In the genomic region with DNA sequence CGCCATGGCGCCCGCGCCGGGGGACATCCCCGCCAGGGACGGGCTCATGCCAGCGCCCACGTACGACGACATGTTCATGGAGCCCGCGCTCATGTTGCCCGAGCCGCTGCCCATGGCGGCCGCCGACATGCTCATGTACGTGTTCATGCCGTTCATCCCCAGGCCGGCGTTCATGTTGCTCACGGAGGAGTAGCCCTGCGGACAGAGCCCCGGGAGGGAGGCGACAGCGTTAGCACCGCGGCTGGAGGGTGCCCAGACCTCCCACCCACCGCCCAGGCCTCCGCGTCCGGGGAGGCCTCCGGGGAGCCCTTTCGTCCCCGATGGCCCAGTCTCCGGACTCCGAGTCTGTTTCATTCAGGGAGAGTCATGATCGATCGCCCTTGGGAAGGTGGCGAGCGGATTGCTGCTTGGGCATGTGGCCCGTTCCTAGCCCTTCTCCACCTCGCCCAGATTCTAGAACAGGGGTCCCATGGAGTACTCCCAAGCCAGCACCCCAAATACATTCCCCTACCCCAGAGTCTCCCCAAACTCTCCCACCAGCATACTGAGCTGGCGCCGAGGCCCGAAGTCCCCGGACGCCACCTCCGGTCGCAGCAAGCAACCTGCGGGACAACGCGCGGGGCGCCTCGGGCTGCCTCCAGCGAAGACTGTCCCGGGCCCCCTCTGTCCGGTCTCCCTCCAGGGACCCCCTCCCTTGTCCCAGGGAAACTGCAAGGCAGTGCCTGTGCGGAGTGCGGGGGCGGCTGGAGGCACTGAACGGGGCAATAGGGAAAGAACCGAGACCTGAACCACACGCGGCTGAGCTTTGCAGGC, we compare ENCODE assay signal across 1 cellular context.
A peak's percentile ranks its signal among the peaks of the same experiment; 100 is the strongest.
TF ChIP-seq lines count a peak whose summit lies in the region.

No MANE protein-coding gene starts in this region.

TF ChIP-seq in HepG2, 621 proteins besides CTCF, POLR2A, EP300 and RAD21 (continued from another document and continues in another):
- TF ChIP-seq ZNF430 (CRISPR knock-in tag; IDR thresholded peaks at IDR 0.05) (peak; percentile 59; the same call in 1 of the 2 replicates), ZNF781 (CRISPR knock-in tag; IDR thresholded peaks at IDR 0.05; ENCODE audit: borderline replicate concordance, not compliant biosample characterization) (peak; percentile 96), FOXC1 (CRISPR knock-in tag; IDR thresholded peaks at IDR 0.05; ENCODE audit: borderline replicate concordance) (0 out of 2 replicates have a peak, but pooled peaks have one; percentile 57), ZNF816 (CRISPR knock-in tag; IDR thresholded peaks at IDR 0.05; ENCODE audit: borderline replicate concordance) (no peak), DR1 (CRISPR knock-in tag; IDR thresholded peaks at IDR 0.05) (0 out of 2 replicates have a peak, but pooled peaks have one; percentile 27), ZNF460 (CRISPR knock-in tag; IDR thresholded peaks at IDR 0.05; ENCODE audit: borderline replicate concordance) (no peak), KDM4B (CRISPR knock-in tag; IDR thresholded peaks at IDR 0.05) (peak; percentile 43; the same call in 1 of the 2 replicates), KDM5A (IDR thresholded peaks at IDR 0.05; ENCODE audit: borderline replicate concordance, low read length) (no peak), PHF8 (CRISPR knock-in tag; IDR thresholded peaks at IDR 0.05) (peak; percentile 72), FOXP4 (CRISPR knock-in tag; IDR thresholded peaks at IDR 0.05) (0 out of 2 replicates have a peak, but pooled peaks have one; percentile 36), ZNF644 (CRISPR knock-in tag; IDR thresholded peaks at IDR 0.05; ENCODE audit: low read depth) (no peak), ZNF552 (CRISPR knock-in tag; IDR thresholded peaks at IDR 0.05; ENCODE audit: borderline replicate concordance) (no peak), ZBTB4 (CRISPR knock-in tag; IDR thresholded peaks at IDR 0.05; ENCODE audit: borderline replicate concordance) (no peak), GPN1 (CRISPR knock-in tag; IDR thresholded peaks at IDR 0.05; ENCODE audit: borderline replicate concordance) (no peak), ZNF331 (CRISPR knock-in tag; IDR thresholded peaks at IDR 0.05) (peak; percentile 19; the same call in 1 of the 2 replicates), ZC3H4 (CRISPR knock-in tag; IDR thresholded peaks at IDR 0.05; ENCODE audit: borderline replicate concordance) (no peak; the same call in 1 of the 2 replicates), TARDBP (CRISPR knock-in tag; IDR thresholded peaks at IDR 0.05) (no peak), RXRA (CRISPR knock-in tag; IDR thresholded peaks at IDR 0.05) (no peak; the same call in 1 of the 2 replicates), PAWR (CRISPR knock-in tag; IDR thresholded peaks at IDR 0.05; ENCODE audit: borderline replicate concordance) (no peak; the same call in 1 of the 2 replicates), ZNF766 (CRISPR knock-in tag; IDR thresholded peaks at IDR 0.05; ENCODE audit: borderline replicate concordance) (peak; percentile 14; the same call in 1 of the 2 replicates), RFXAP (CRISPR knock-in tag; IDR thresholded peaks at IDR 0.05; ENCODE audit: borderline replicate concordance) (peak; percentile 80; the same call in 1 of the 2 replicates), MAX (IDR thresholded peaks at IDR 0.05) (peak; percentile 15), BCL6 (CRISPR knock-in tag; IDR thresholded peaks at IDR 0.05) (no peak), TERF1 (CRISPR knock-in tag; IDR thresholded peaks at IDR 0.05) (0 out of 2 replicates have a peak, but pooled peaks have one; percentile 60), FIP1L1 (IDR thresholded peaks at IDR 0.05; ENCODE audit: borderline replicate concordance, insufficient read depth, low read depth, low read length) (0 out of 2 replicates have a peak, but pooled peaks have one; percentile 81), THAP8 (CRISPR knock-in tag; IDR thresholded peaks at IDR 0.05; ENCODE audit: borderline replicate concordance) (peak; percentile 74; the same call in 1 of the 2 replicates), ZNF160 (CRISPR knock-in tag; IDR thresholded peaks at IDR 0.05) (no peak)
- TF ChIP-seq, protein P1, sequence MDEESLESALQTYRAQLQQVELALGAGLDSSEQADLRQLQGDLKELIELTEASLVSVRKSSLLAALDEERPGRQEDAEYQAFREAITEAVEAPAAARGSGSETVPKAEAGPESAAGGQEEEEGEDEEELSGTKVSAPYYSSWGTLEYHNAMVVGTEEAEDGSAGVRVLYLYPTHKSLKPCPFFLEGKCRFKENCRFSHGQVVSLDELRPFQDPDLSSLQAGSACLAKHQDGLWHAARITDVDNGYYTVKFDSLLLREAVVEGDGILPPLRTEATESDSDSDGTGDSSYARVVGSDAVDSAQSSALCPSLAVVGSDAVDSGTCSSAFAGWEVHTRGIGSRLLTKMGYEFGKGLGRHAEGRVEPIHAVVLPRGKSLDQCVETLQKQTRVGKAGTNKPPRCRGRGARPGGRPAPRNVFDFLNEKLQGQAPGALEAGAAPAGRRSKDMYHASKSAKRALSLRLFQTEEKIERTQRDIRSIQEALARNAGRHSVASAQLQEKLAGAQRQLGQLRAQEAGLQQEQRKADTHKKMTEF (CRISPR knock-in tag; IDR thresholded peaks at IDR 0.05): peak; percentile 71; the same call in 1 of the 2 replicates
- TF ChIP-seq, protein P2, sequence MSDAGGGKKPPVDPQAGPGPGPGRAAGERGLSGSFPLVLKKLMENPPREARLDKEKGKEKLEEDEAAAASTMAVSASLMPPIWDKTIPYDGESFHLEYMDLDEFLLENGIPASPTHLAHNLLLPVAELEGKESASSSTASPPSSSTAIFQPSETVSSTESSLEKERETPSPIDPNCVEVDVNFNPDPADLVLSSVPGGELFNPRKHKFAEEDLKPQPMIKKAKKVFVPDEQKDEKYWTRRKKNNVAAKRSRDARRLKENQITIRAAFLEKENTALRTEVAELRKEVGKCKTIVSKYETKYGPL (CRISPR knock-in tag; IDR thresholded peaks at IDR 0.05): no peak
- TF ChIP-seq, protein P3, sequence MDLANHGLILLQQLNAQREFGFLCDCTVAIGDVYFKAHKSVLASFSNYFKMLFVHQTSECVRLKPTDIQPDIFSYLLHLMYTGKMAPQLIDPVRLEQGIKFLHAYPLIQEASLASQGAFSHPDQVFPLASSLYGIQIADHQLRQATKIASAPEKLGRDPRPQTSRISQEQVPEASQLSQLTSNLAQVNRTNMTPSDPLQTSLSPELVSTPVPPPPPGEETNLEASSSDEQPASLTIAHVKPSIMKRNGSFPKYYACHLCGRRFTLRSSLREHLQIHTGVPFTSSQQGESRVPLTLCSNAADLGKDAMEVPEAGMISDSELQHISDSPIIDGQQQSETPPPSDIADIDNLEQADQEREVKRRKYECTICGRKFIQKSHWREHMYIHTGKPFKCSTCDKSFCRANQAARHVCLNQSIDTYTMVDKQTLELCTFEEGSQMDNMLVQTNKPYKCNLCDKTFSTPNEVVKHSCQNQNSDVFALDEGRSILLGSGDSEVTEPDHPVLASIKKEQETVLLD (CRISPR knock-in tag; IDR thresholded peaks at IDR 0.05; ENCODE audit: low read depth): 0 out of 2 replicates have a peak, but pooled peaks have one; percentile 41
- TF ChIP-seq, protein P4, sequence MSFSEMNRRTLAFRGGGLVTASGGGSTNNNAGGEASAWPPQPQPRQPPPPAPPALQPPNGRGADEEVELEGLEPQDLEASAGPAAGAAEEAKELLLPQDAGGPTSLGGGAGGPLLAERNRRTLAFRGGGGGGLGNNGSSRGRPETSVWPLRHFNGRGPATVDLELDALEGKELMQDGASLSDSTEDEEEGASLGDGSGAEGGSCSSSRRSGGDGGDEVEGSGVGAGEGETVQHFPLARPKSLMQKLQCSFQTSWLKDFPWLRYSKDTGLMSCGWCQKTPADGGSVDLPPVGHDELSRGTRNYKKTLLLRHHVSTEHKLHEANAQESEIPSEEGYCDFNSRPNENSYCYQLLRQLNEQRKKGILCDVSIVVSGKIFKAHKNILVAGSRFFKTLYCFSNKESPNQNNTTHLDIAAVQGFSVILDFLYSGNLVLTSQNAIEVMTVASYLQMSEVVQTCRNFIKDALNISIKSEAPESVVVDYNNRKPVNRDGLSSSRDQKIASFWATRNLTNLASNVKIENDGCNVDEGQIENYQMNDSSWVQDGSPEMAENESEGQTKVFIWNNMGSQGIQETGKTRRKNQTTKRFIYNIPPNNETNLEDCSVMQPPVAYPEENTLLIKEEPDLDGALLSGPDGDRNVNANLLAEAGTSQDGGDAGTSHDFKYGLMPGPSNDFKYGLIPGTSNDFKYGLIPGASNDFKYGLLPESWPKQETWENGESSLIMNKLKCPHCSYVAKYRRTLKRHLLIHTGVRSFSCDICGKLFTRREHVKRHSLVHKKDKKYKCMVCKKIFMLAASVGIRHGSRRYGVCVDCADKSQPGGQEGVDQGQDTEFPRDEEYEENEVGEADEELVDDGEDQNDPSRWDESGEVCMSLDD (CRISPR knock-in tag; IDR thresholded peaks at IDR 0.05; ENCODE audit: borderline replicate concordance): peak; percentile 70
- TF ChIP-seq, protein P5, sequence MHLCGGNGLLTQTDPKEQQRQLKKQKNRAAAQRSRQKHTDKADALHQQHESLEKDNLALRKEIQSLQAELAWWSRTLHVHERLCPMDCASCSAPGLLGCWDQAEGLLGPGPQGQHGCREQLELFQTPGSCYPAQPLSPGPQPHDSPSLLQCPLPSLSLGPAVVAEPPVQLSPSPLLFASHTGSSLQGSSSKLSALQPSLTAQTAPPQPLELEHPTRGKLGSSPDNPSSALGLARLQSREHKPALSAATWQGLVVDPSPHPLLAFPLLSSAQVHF (CRISPR knock-in tag; IDR thresholded peaks at IDR 0.05): peak; percentile 74; the same call in 1 of the 2 replicates
